Comparison of ENCODE assay signal across 15 cellular contexts in the genomic region with DNA sequence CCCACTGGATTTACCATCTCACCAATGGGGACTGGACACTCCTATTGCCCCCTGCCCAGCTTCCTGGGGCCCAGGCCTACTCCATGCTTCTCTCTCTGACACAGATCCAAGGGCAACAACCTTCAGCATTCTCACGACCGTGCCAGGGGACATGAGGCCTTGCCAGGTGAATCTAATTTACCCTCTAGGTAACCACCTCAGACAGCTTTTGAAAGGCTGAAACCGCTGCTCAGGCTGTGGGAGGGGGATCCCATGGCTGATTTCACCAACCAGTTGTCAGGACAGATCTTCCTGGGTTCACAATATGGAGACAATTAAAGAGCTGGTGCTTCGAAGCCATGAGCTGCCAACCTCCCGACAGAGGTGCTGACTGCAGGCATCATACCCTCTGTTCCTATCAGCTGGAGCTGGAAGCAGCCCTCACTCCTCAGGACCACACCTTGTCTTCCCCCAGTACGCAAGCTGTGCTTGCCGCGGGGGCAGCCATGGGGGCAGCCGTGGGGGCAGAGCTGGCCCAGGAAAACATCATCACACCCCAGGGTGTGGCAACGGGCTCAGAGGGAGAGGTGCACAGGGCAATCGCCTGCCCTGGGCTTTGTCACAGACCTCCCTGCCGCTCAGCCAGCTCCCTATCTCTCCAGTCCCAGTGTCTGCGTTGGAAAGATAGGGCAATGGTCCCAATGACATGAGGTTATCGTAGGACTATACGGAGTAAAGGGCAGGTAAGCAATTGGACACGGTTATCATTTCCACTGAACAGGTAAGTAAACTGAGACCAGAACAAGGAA.
"Had no signal": no experiment of that assay in that cellular context is flagged by ENCODE, and none has a peak within 500 bp of the region (broad histone marks: within the 10 kb centered on the region; RNA-seq: fewer than 3 reads in every experiment).

No MANE protein-coding gene starts in this region.

- H3K9me3 ChIP-seq: ascending aorta, heart left ventricle, left lung, SK-N-SH, transverse colon had no signal

- H3K27me3 ChIP-seq: ascending aorta, left lung, transverse colon had no signal

- H3K27ac ChIP-seq: ascending aorta, heart left ventricle, left lung, transverse colon had no signal

- H3K36me3 ChIP-seq: ascending aorta, heart left ventricle, left lung, transverse colon had no signal

- H3K4me1 Mint-ChIP-seq: activated T-helper 17 cell treated with anti-CD3 and anti-CD28 coated beads, Interleukin-2, amount 50 U/mL, for 72 hours had no signal

- H3K9me3 Mint-ChIP-seq: activated CD4-positive, alpha-beta memory T cell treated with anti-CD3 and anti-CD28 coated beads for 36 hours; activated T-helper 17 cell treated with anti-CD3 and anti-CD28 coated beads, Interleukin-2, amount 50 U/mL, for 72 hours; stimulated activated naive B cell treated with anti-CD40 and anti-IgM and Interleukin-4, amounts not matched to agents 10 μg/mL and 1 μg/mL and 100 μg/mL, for 72 hours had no signal

- ATAC-seq: activated CD4-positive, CD25-positive, alpha-beta regulatory T cell treated with anti-CD3 and anti-CD28 coated beads, Interleukin-2, amount 50 U/mL, for 24 hours; activated T-helper 17 cell treated with anti-CD3 and anti-CD28 coated beads, Interleukin-2, amount 50 U/mL, for 72 hours; heart left ventricle; left lung; right cardiac atrium; stimulated activated naive B cell treated with anti-CD40 and anti-IgM and Interleukin-4, amounts not matched to agents 10 μg/mL and 1 μg/mL and 100 μg/mL, for 72 hours had no signal

- DNase-seq: activated CD4-positive, alpha-beta memory T cell treated with anti-CD3 and anti-CD28 coated beads for 36 hours; foreskin melanocyte; islet precursor cell; left lung; mesenchymal stem cell; Right ventricle myocardium superior; SK-N-SH; stimulated activated CD4-positive, alpha-beta T cell treated with anti-CD3 and anti-CD28 coated beads, Interleukin-1b, Interleukin-23, amount 100 ng/mL, for 48 hours; stimulated activated naive B cell treated with anti-CD40 and anti-IgM and Interleukin-4, amounts not matched to agents 10 μg/mL and 1 μg/mL and 100 μg/mL, for 72 hours; transverse colon had no signal

- H3K4me1 ChIP-seq: ascending aorta, heart left ventricle, left lung, transverse colon had no signal

- H3K4me3 ChIP-seq: ascending aorta, heart left ventricle, left lung, transverse colon had no signal

- H3K27me3 Mint-ChIP-seq: activated CD4-positive, alpha-beta memory T cell treated with anti-CD3 and anti-CD28 coated beads for 36 hours had no signal

- H3K27ac Mint-ChIP-seq: activated CD4-positive, alpha-beta memory T cell treated with anti-CD3 and anti-CD28 coated beads for 36 hours; activated T-helper 17 cell treated with anti-CD3 and anti-CD28 coated beads, Interleukin-2, amount 50 U/mL, for 72 hours; stimulated activated naive B cell treated with anti-CD40 and anti-IgM and Interleukin-4, amounts not matched to agents 10 μg/mL and 1 μg/mL and 100 μg/mL, for 72 hours had no signal

- H3K36me3 Mint-ChIP-seq: activated CD4-positive, alpha-beta memory T cell treated with anti-CD3 and anti-CD28 coated beads for 36 hours; stimulated activated naive B cell treated with anti-CD40 and anti-IgM and Interleukin-4, amounts not matched to agents 10 μg/mL and 1 μg/mL and 100 μg/mL, for 72 hours had no signal

- H3K4me3 Mint-ChIP-seq: activated CD4-positive, alpha-beta memory T cell treated with anti-CD3 and anti-CD28 coated beads for 36 hours; activated T-helper 17 cell treated with anti-CD3 and anti-CD28 coated beads, Interleukin-2, amount 50 U/mL, for 72 hours; stimulated activated naive B cell treated with anti-CD40 and anti-IgM and Interleukin-4, amounts not matched to agents 10 μg/mL and 1 μg/mL and 100 μg/mL, for 72 hours had no signal
